8 cellular contexts compared by ENCODE assay signal in the genomic region with DNA sequence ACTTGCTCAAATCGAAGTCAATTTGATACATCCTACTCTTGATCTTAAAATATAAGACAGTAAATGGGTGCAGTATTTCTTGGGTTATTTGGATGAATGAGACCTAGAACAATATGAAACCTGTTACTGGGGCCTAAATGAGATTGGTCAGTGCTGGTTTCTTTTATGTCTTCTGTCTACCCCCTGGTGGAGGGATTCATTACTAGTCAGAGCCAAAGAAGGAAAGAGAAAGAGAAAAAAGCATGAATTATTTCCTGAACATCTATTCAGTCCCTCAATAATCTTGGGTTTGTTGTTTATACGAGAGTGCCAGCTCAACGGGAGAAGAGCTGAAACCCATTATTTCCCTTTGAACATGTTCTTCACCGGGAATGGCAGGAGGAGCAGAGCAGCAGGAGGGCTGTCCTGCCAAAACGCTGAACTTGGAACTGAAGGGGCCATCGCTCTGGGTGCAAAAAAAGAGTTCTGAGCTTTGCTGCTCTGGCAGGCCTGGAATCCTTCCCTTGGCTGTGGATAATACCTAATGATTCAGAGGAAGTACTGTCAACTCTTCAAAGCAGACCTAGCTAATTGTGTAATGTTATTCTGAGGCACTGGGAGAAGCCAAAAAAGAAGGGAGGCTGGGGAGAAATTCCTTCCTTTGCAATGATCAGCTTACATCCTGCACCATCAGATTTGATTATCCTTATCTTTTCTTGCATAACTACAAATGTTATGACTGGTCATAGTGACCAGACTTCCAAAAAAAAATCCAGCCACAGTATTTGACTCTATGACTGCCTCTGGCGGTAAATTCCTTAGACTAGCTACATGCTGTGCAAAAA.
DNase-seq lines count a peak whose midpoint lies in the region; ATAC-seq and TF ChIP-seq lines count a peak whose summit lies in the region.

No MANE protein-coding gene starts in this region.

- H3K4me3 ChIP-seq in dorsolateral prefrontal cortex = peak overlapping the region in 1 of 59 donors; percentile 10

- H3K4me1 Mint-ChIP-seq in mesothelial cell of epicardium = peaks cover 30% of the 10 kb centered on the region

- ATAC-seq in HG02759 (IDR thresholded peaks at IDR 0.05; ENCODE audit: unreplicated experiment) = peak; percentile 86

- peak in 55 of 56 donors; percentile 43 to 81 (median 60) for TF ChIP-seq CTCF in dorsolateral prefrontal cortex (IDR thresholded peaks at IDR 0.05 in 54 of 56, conservative IDR thresholded peaks at IDR 0.05 in 2 of 56; ENCODE audit: low read depth in 1 of 56, partially characterized antibody in 56 of 56)
- peak; percentile 21 for TF ChIP-seq CTCF in mesothelial cell of epicardium (IDR thresholded peaks at IDR 0.05; ENCODE audit: unreplicated experiment)

- H3K9me3 Mint-ChIP-seq in mesothelial cell of epicardium = peaks cover 5% of the 10 kb centered on the region

- DNase-seq in NOMO-1 (lab: John Stamatoyannopoulos, UW; ENCODE audit: unreplicated experiment in 2 of 2) (peak; percentile 32 to 34), NOMO-1 treated with dmso at 0.1 percent for 144 hours (lab: John Stamatoyannopoulos, UW; ENCODE audit: unreplicated experiment) (no peak), NCI-H748 (lab: John Stamatoyannopoulos, UW; ENCODE audit: unreplicated experiment) (peak; percentile 53), dorsolateral prefrontal cortex (no peak), mesothelial cell of epicardium (ENCODE audit: low spot score in 2 of 2, unreplicated experiment in 2 of 2) (peak in 1 of 2 experiments; percentile 44)
- DNase-seq in stimulated activated CD4-positive, alpha-beta T cell treated with anti-CD3 and anti-CD28 coated beads, Interleukin-2, amount 100 ng/mL, for 24 hours = no peak
- DNase-seq in central memory CD4-positive, alpha-beta T cell = no peak

- no peaks in the 10 kb centered on the region for H3K27me3 Mint-ChIP-seq in mesothelial cell of epicardium (ENCODE audit: low read depth)

- peak overlapping the region; percentile 83 for H3K27ac Mint-ChIP-seq in mesothelial cell of epicardium

- no peak overlapping the region for H3K4me3 Mint-ChIP-seq in mesothelial cell of epicardium

- no peaks in the 10 kb centered on the region for H3K27me3 ChIP-seq in dorsolateral prefrontal cortex

- intact Hi-C loops in dorsolateral prefrontal cortex (cut with DNase I) = loop anchor here in 1 of 2 donors (5.0 kb wide), 2 partner anchors 80 to 270 kb away; partner anchors contain the start of gene TXNDC5

- H3K27ac ChIP-seq in dorsolateral prefrontal cortex = peak overlapping the region in 4 of 59 donors; percentile 11 to 42 (median 26)

- H3K36me3 Mint-ChIP-seq in mesothelial cell of epicardium = no peaks in the 10 kb centered on the region

Comparison
In these comparisons a context has a peak if more than half of its experiments do, and no peak if none do; other contexts are left out.
1. DNase-seq: peak in NOMO-1 (2 of 2) and NCI-H748 (single experiment); none in NOMO-1 treated with dmso at 0.1 percent for 144 hours (single experiment), dorsolateral prefrontal cortex (0 of 10), stimulated activated CD4-positive, alpha-beta T cell treated with anti-CD3 and anti-CD28 coated beads, Interleukin-2, amount 100 ng/mL, for 24 hours (0 of 2) and central memory CD4-positive, alpha-beta T cell (single experiment).